20 cellular contexts compared by ENCODE assay signal in genomic region chr1:115837386-115837761, GRCh38. TPM values are rescaled to one million over a fixed set of nuclear protein-coding genes. Genes with fewer than 3 reads are reported as not detected.
DNase-seq lines count a peak whose midpoint lies in the region; ATAC-seq, FAIRE-seq and TF ChIP-seq lines count a peak whose summit lies in the region.
"Had no signal": no experiment of that assay in that cellular context is flagged by ENCODE, and none has a peak within 500 bp of the region (broad histone marks: within the 10 kb centered on the region; RNA-seq: fewer than 3 reads in every experiment).

No MANE protein-coding gene starts in this region.

- TF ChIP-seq CTCF in left ventricle myocardium inferior (IDR thresholded peaks at IDR 0.05; ENCODE audit: borderline replicate concordance) (no peak), right atrium auricular region (IDR thresholded peaks at IDR 0.05) (no peak), endodermal cell (conservative IDR thresholded peaks at IDR 0.05) (no peak), nephron progenitor cell (IDR thresholded peaks at IDR 0.05) (no peak), pancreas (IDR thresholded peaks at IDR 0.05) (no peak)

- H3K36me3 Mint-ChIP-seq in endodermal cell (ENCODE audit: low read depth) (no peaks in the 10 kb centered on the region), nephron progenitor cell (ENCODE audit: low read depth) (no peaks in the 10 kb centered on the region)
- H3K36me3 Mint-ChIP-seq: natural killer cell treated with Interleukin-12 subunit alpha and Interleukin-12 subunit beta and Interleukin-15 and Interleukin-18, amount 100 ng/mL, for 72 hours had no signal

- H3K36me3 ChIP-seq in left ventricle myocardium inferior (no peaks in the 10 kb centered on the region), right atrium auricular region (no peaks in the 10 kb centered on the region), endodermal cell (ENCODE audit: control insufficient read depth, insufficient read depth, low read length) (no peaks in the 10 kb centered on the region), pancreas (no peaks in the 10 kb centered on the region)
- H3K36me3 ChIP-seq: left lung, sigmoid colon had no signal

- peaks cover 7% of the 10 kb centered on the region for H3K27me3 Mint-ChIP-seq in endodermal cell (ENCODE audit: insufficient read depth)
- peaks cover 83% of the 10 kb centered on the region for H3K27me3 Mint-ChIP-seq in nephron progenitor cell (ENCODE audit: low read depth, poor library complexity)

- H3K4me3 ChIP-seq in left ventricle myocardium inferior (peak overlapping the region; percentile 59), right atrium auricular region (no peak overlapping the region), endodermal cell (ENCODE audit: low read length) (peak overlapping the region; percentile 84), pancreas (no peak overlapping the region)

- H3K27me3 ChIP-seq in left ventricle myocardium inferior (ENCODE audit: low read depth) (peaks cover 97% of the 10 kb centered on the region), right atrium auricular region (peaks cover 25 to 36% of the 10 kb centered on the region in 2 donors), endodermal cell (ENCODE audit: control insufficient read depth, insufficient read depth, low read length, poor library complexity, severe bottlenecking) (peaks cover 41% of the 10 kb centered on the region), pancreas (peaks cover 0 to 46% (median 28%) of the 10 kb centered on the region in 4 donors)

- peaks cover 34% of the 10 kb centered on the region for H3K4me1 Mint-ChIP-seq in endodermal cell
- peaks cover 9% of the 10 kb centered on the region for H3K4me1 Mint-ChIP-seq in nephron progenitor cell

- H3K9me3 ChIP-seq in left ventricle myocardium inferior (replicated peaks), result no peaks in the 10 kb centered on the region
- no peaks in the 10 kb centered on the region for H3K9me3 ChIP-seq in right atrium auricular region
- H3K9me3 ChIP-seq in endodermal cell (ENCODE audit: control insufficient read depth, low read length), result no peaks in the 10 kb centered on the region
- H3K9me3 ChIP-seq in pancreas, result no peaks in the 10 kb centered on the region
- H3K9me3 ChIP-seq: left lung, sigmoid colon had no signal

- H3K27ac Mint-ChIP-seq in endodermal cell, result peak overlapping the region; percentile 62
- no peak overlapping the region for H3K27ac Mint-ChIP-seq in nephron progenitor cell
- H3K27ac Mint-ChIP-seq: natural killer cell treated with Interleukin-12 subunit alpha and Interleukin-12 subunit beta and Interleukin-15 and Interleukin-18, amount 100 ng/mL, for 72 hours had no signal

- intact Hi-C loops in left ventricle myocardium inferior (cut with micrococcal nuclease) (no loop called here), pancreas (cut with DNase I) (no loop called here)

- no peaks in the 10 kb centered on the region for H3K9me3 Mint-ChIP-seq in endodermal cell
- no peaks in the 10 kb centered on the region for H3K9me3 Mint-ChIP-seq in nephron progenitor cell
- H3K9me3 Mint-ChIP-seq: natural killer cell treated with Interleukin-12 subunit alpha and Interleukin-12 subunit beta and Interleukin-15 and Interleukin-18, amount 100 ng/mL, for 72 hours had no signal

- WGBS in endodermal cell (ENCODE audit: insufficient coverage in 1 of 2, insufficient read length in 1 of 2), 2 experiments, result 23 to 36% methylated on average over 3 to 7 of the region's 7 CpGs
- 27 to 30% methylated on average over 7 of the region's 7 CpGs for WGBS in pancreas, 2 donors

- H3K4me1 ChIP-seq in left ventricle myocardium inferior (peaks cover 25% of the 10 kb centered on the region), right atrium auricular region (peaks cover 0 to 26% of the 10 kb centered on the region in 2 donors), endodermal cell (ENCODE audit: control insufficient read depth, insufficient read depth, low read length) (no peaks in the 10 kb centered on the region), pancreas (peaks cover 7 to 15% (median 13%) of the 10 kb centered on the region in 3 donors)

- peak overlapping the region; percentile 85 for H3K4me3 Mint-ChIP-seq in endodermal cell
- peak overlapping the region; percentile 64 for H3K4me3 Mint-ChIP-seq in nephron progenitor cell
- H3K4me3 Mint-ChIP-seq: natural killer cell treated with Interleukin-12 subunit alpha and Interleukin-12 subunit beta and Interleukin-15 and Interleukin-18, amount 100 ng/mL, for 72 hours had no signal

- no peak overlapping the region for H3K27ac ChIP-seq in left ventricle myocardium inferior (replicated peaks)
- no peak overlapping the region for H3K27ac ChIP-seq in right atrium auricular region
- H3K27ac ChIP-seq in endodermal cell (ENCODE audit: low read depth, low read length), result no peak overlapping the region
- no peak overlapping the region for H3K27ac ChIP-seq in pancreas
- H3K27ac ChIP-seq: left lung, sigmoid colon had no signal

- H3K9ac ChIP-seq in endodermal cell (ENCODE audit: extremely low read depth, low read length, poor library complexity, severe bottlenecking), result peak overlapping the region; percentile 33

- ATAC-seq in pancreas, result no peak
- no peak for ATAC-seq in GM18868 (IDR thresholded peaks at IDR 0.05; ENCODE audit: unreplicated experiment)

- DNase-seq in left ventricle myocardium inferior, result no peak
- DNase-seq in right atrium auricular region (ENCODE audit: low spot score), result no peak
- DNase-seq in endodermal cell, result no peak
- DNase-seq in nephron progenitor cell, result no peak
- no peak for DNase-seq in NCI-H345 treated with DMSO at 0.1 percent for 48 hours (lab: John Stamatoyannopoulos, UW; ENCODE audit: unreplicated experiment)
- DNase-seq in DMS153 (lab: John Stamatoyannopoulos, UW), result no peak
- no peak for DNase-seq in pancreas
- DNase-seq: ACHN; activated CD4-positive, alpha-beta T cell treated with anti-CD3 and anti-CD28 coated beads for 4 hours; activated CD8-positive, alpha-beta memory T cell treated with anti-CD3 and anti-CD28 coated beads, Interleukin-2, amount 50 U/mL, for 48 hours; activated naive CD4-positive, alpha-beta T cell; NCI-H2171; NK-92 treated with Interleukin-12 subunit alpha and Interleukin-12 subunit beta, amount 100 ng/mL, for 24 hours; sigmoid colon; stimulated activated CD4-positive, alpha-beta T cell treated with anti-CD3 and anti-CD28 coated beads, Interleukin-4, amount 100 ng/mL, for 4 hours had no signal

- no peak for FAIRE-seq in pancreas (lab: Jason Lieb, UNC)

RNA-seq across cellular contexts. Expression of gene NHLH2, which starts 3.6 kb away (rescaled TPM):
- not detected for total RNA-seq in left ventricle myocardium inferior
- total RNA-seq in right atrium auricular region, result not detected
- total RNA-seq in endodermal cell, result 1 to 10 TPM; 1.4 to 2.1 TPM
- 19.9 TPM for polyA plus RNA-seq in endodermal cell (2013, experiment 1 of 2)
- polyA plus RNA-seq in endodermal cell (2013, experiment 2 of 2), result 15.9 TPM
- total RNA-seq in pancreas, result under 1 TPM in 2 of 6 donors, not detected in 4; 0.03 to 0.06 TPM
- under 1 TPM in 1 of 2 donors, not detected in 1; 0.12 TPM for polyA plus RNA-seq in pancreas
- total RNA-seq: dermis blood vessel endothelial cell; left lung; natural killer cell treated with Interleukin-12 subunit alpha and Interleukin-12 subunit beta and Interleukin-15 and Interleukin-18, amount 100 ng/mL, for 72 hours; T-helper 1 cell treated with Interleukin-12 subunit alpha and Interleukin-12 subunit beta and Interleukin-4 antibody, amounts not matched to agents 30 ng/mL and 1 ng/mL, for 36 hours had no signal
- polyA plus RNA-seq: sigmoid colon had no signal

Comparison
In these comparisons a context has a peak if more than half of its experiments do, and no peak if none do; other contexts are left out.
1. H3K4me3 ChIP-seq: peak in left ventricle myocardium inferior (single experiment) and endodermal cell (single experiment); none in right atrium auricular region (0 of 2) and pancreas (0 of 4).